ENCODE assay signal across 8 cellular contexts in genomic region chr4:87103691-87104187, GRCh38.
DNase-seq lines count a peak whose midpoint lies in the region; ATAC-seq, FAIRE-seq and TF ChIP-seq lines count a peak whose summit lies in the region.

No MANE protein-coding gene starts in this region.

- no TSS peak for BruUV-seq in HepG2 (replicated peaks; lab: Mats Ljungman, UMichigan)

- H3K9me3 Mint-ChIP-seq in activated T-cell treated with anti-CD3 and anti-CD28 coated beads, Interleukin-2, amount 50 U/mL, for 24 hours: no peaks in the 10 kb centered on the region

- 63% methylated on average over 2 of the region's 2 CpGs for WGBS in HepG2 (ENCODE audit: low lambda C conversion rate)

- ATAC-seq in HepG2 (no peak), HG02571 (IDR thresholded peaks at IDR 0.05; ENCODE audit: unreplicated experiment) (no peak), GM21381 (IDR thresholded peaks at IDR 0.05; ENCODE audit: unreplicated experiment) (no peak)

- H3K27ac ChIP-seq in HepG2 (ENCODE audit: extremely low read length, insufficient read depth, low read length) (peak overlapping the region; percentile 80), tibial artery (peak overlapping the region; percentile 62 to 70)

- TF ChIP-seq RAD21 in HepG2 (CRISPR knock-in tag; IDR thresholded peaks at IDR 0.05): no peak

- no peaks in the 10 kb centered on the region for H3K27me3 Mint-ChIP-seq in activated T-cell treated with anti-CD3 and anti-CD28 coated beads, Interleukin-2, amount 50 U/mL, for 24 hours

- peaks cover 64% of the 10 kb centered on the region for H3K36me3 Mint-ChIP-seq in activated T-cell treated with anti-CD3 and anti-CD28 coated beads, Interleukin-2, amount 50 U/mL, for 24 hours (ENCODE audit: low read depth)

- peaks cover 9 to 27% of the 10 kb centered on the region in 2 experiments for H3K36me3 ChIP-seq in HepG2 (replicated peaks in 1 of 2; ENCODE audit: control insufficient read depth in 1 of 2, insufficient read depth in 2 of 2, low read length in 2 of 2)
- peaks cover 5 to 14% (median 7%) of the 10 kb centered on the region in 3 donors for H3K36me3 ChIP-seq in tibial artery
- no peaks in the 10 kb centered on the region for H3K36me3 ChIP-seq in BE2C

- H3K4me3 ChIP-seq in astrocyte of the cerebellum (ENCODE audit: low read depth, low read length): no peak overlapping the region
- H3K4me3 ChIP-seq in HepG2 (replicated peaks in 1 of 3; ENCODE audit: insufficient read depth in 1 of 3, low read depth in 2 of 3, low read length in 3 of 3): no peak overlapping the region
- H3K4me3 ChIP-seq in tibial artery: no peak overlapping the region
- no peak overlapping the region for H3K4me3 ChIP-seq in BE2C (ENCODE audit: low read depth, low read length)

- no peak overlapping the region for H2AFZ ChIP-seq in HepG2 (ENCODE audit: low read length)

- no peak for TF ChIP-seq CTCF in astrocyte of the cerebellum (IDR thresholded peaks at IDR 0.05; ENCODE audit: low read depth, low read length, missing control alignments)
- TF ChIP-seq CTCF in HepG2 (CRISPR knock-in tag; IDR thresholded peaks at IDR 0.05): no peak
- TF ChIP-seq CTCF in tibial artery (IDR thresholded peaks at IDR 0.05): no peak
- TF ChIP-seq CTCF in BE2C (IDR thresholded peaks at IDR 0.05; ENCODE audit: low read depth, low read length): no peak

- H3K4me1 ChIP-seq in HepG2 (ENCODE audit: insufficient read depth, low read length) (peaks cover 57% of the 10 kb centered on the region), tibial artery (peaks cover 0 to 64% (median 34%) of the 10 kb centered on the region in 4 donors), BE2C (peaks cover 20% of the 10 kb centered on the region)

- H3K79me2 ChIP-seq in HepG2 (ENCODE audit: insufficient read depth, low read length): peaks cover 5% of the 10 kb centered on the region

- no peak for FAIRE-seq in HepG2 (lab: Jason Lieb, UNC)

- H4K20me1 ChIP-seq in HepG2 (ENCODE audit: insufficient read depth, low read length): no peaks in the 10 kb centered on the region

- intact Hi-C loops in HepG2 (cut with micrococcal nuclease; ENCODE audit: unreplicated experiment) (no loop called here), tibial artery (cut with DNase I; ENCODE audit: low total_unique reads) (no loop called here)

- peak overlapping the region; percentile 93 for H3K27ac Mint-ChIP-seq in activated T-cell treated with anti-CD3 and anti-CD28 coated beads, Interleukin-2, amount 50 U/mL, for 24 hours

- CTCF ChIA-PET in HepG2 (lab: Yijun Ruan, JAX; ENCODE audit: low intra/inter-chr PET ratio, low total read pairs): no interaction called here

- no peaks in the 10 kb centered on the region for H3K27me3 ChIP-seq in HepG2 (ENCODE audit: control insufficient read depth in 1 of 2, insufficient read depth in 2 of 2, low read length in 2 of 2)
- H3K27me3 ChIP-seq in tibial artery: no peaks in the 10 kb centered on the region
- H3K27me3 ChIP-seq in BE2C: no peaks in the 10 kb centered on the region

- no peak for DNase-seq in activated T-cell treated with anti-CD3 and anti-CD28 coated beads, Interleukin-2, amount 50 U/mL, for 24 hours
- DNase-seq in activated T-cell treated with anti-CD3 and anti-CD28 coated beads for 4 hours (no peak), astrocyte of the cerebellum (ENCODE audit: low read depth) (peak; percentile 68), HepG2 (ENCODE audit: low spot score) (no peak), tibial artery (no peak), BE2C (no peak)

- H3K9ac ChIP-seq in HepG2 (ENCODE audit: insufficient read depth, low read depth, low read length): no peak overlapping the region

- no peak overlapping the region for H3K4me2 ChIP-seq in HepG2 (ENCODE audit: low read depth, low read length)

- in situ Hi-C loops in astrocyte of the cerebellum (cut with HindIII; ENCODE audit: low sequenced_read_pairs): loop anchor here (25.0 kb wide), 1 partner anchor 591 kb away; no protein-coding TSS in a partner anchor
- in situ Hi-C loops in HepG2 (cut with HindIII; ENCODE audit: extremely low pct_ligation_motif_present, low pct_unique_long_range_greater_than_20kb): no loop called here

- H3K9me3 ChIP-seq in HepG2 (ENCODE audit: low read length): no peaks in the 10 kb centered on the region
- H3K9me3 ChIP-seq in tibial artery: no peaks in the 10 kb centered on the region
- no peaks in the 10 kb centered on the region for H3K9me3 ChIP-seq in BE2C

- H3K4me1 Mint-ChIP-seq in activated T-cell treated with anti-CD3 and anti-CD28 coated beads, Interleukin-2, amount 50 U/mL, for 24 hours (ENCODE audit: low read depth): peaks cover 77% of the 10 kb centered on the region

- no peak for TF ChIP-seq POLR2A in HepG2 (IDR thresholded peaks at IDR 0.05; ENCODE audit: insufficient read depth in 1 of 2, low read depth in 2 of 2, low read length in 2 of 2)

- POLR2A ChIA-PET in HepG2 (lab: Yijun Ruan, JAX): no interaction called here

- TF ChIP-seq EP300 in HepG2 (IDR thresholded peaks at IDR 0.05; ENCODE audit: low read depth in 2 of 2, low read length in 2 of 2) (no peak), HepG2 (CRISPR knock-in tag; IDR thresholded peaks at IDR 0.05; ENCODE audit: borderline replicate concordance) (no peak)

- peak overlapping the region; percentile 52 for H3K4me3 Mint-ChIP-seq in activated T-cell treated with anti-CD3 and anti-CD28 coated beads, Interleukin-2, amount 50 U/mL, for 24 hours

TF ChIP-seq in HepG2, 621 proteins besides CTCF, POLR2A, EP300 and RAD21:
- TF ChIP-seq ZNF605 (CRISPR knock-in tag; IDR thresholded peaks at IDR 0.05): no peak
- TF ChIP-seq ARID3A (IDR thresholded peaks at IDR 0.05; ENCODE audit: low read depth, low read length): 0 out of 2 replicates have a peak, but pooled peaks have one; percentile 14
